Comparison of ENCODE assay signal across 26 cellular contexts in genomic region chr9:117153021-117153420, GRCh38.
DNase-seq lines count a peak whose midpoint lies in the region; ATAC-seq and TF ChIP-seq lines count a peak whose summit lies in the region.
"Had no signal": no experiment of that assay in that cellular context is flagged by ENCODE, and none has a peak within 500 bp of the region (broad histone marks: within the 10 kb centered on the region; RNA-seq: fewer than 3 reads in every experiment).

No MANE protein-coding gene starts in this region.

- intact Hi-C loops in PC-3 (cut with micrococcal nuclease): no loop called here
- intact Hi-C loops in activated naive CD4-positive, alpha-beta T cell treated with anti-CD3 and anti-CD28 coated beads for 36 hours (cut with micrococcal nuclease): no loop called here

- H2AK5ac ChIP-seq in mesenchymal stem cell (ENCODE audit: low read length, severe bottlenecking): no peak overlapping the region

- no peaks in the 10 kb centered on the region for H3K36me3 ChIP-seq in PC-3 (ENCODE audit: low read depth, low read length)
- H3K36me3 ChIP-seq in mesenchymal stem cell (ENCODE audit: control insufficient read depth in 1 of 2, insufficient read depth in 2 of 2, low read depth in 1 of 2, low read length in 2 of 2): no peaks in the 10 kb centered on the region
- H3K36me3 ChIP-seq in HAP-1 (replicated peaks): no peaks in the 10 kb centered on the region
- H3K36me3 ChIP-seq: stomach, tibial artery had no signal

- H3K27me3 ChIP-seq in PC-3 (ENCODE audit: low read length) (no peaks in the 10 kb centered on the region), mesenchymal stem cell (ENCODE audit: control insufficient read depth in 1 of 2, insufficient read depth in 1 of 2, low read length in 2 of 2) (no peaks in the 10 kb centered on the region), HAP-1 (ENCODE audit: low read depth) (no peaks in the 10 kb centered on the region)
- H3K27me3 ChIP-seq: stomach, tibial artery had no signal

- no peak for ATAC-seq in PC-3
- ATAC-seq: sciatic nerve had no signal

- H4K20me1 ChIP-seq in PC-3 (ENCODE audit: low read length): no peaks in the 10 kb centered on the region

- no peaks in the 10 kb centered on the region for H3K27me3 Mint-ChIP-seq in activated naive CD4-positive, alpha-beta T cell treated with anti-CD3 and anti-CD28 coated beads for 36 hours (ENCODE audit: low read depth)
- H3K27me3 Mint-ChIP-seq: activated CD4-positive, alpha-beta memory T cell treated with anti-CD3 and anti-CD28 coated beads for 36 hours; CD4-positive, CD25-positive, alpha-beta regulatory T cell had no signal

- no TSS peak for BruUV-seq in PC-3 (replicated peaks; lab: Mats Ljungman, UMichigan)

- POLR2A ChIA-PET in PC-3 (lab: Charles Lee; ENCODE audit: unreplicated experiment): no interaction called here

- H3K4me2 ChIP-seq in PC-3 (ENCODE audit: low read length): no peak overlapping the region
- no peak overlapping the region for H3K4me2 ChIP-seq in mesenchymal stem cell (ENCODE audit: low read length, poor library complexity, severe bottlenecking)

- H2BK12ac ChIP-seq in mesenchymal stem cell (ENCODE audit: low read length in 2 of 2): no peak overlapping the region

- H3K79me2 ChIP-seq in PC-3 (ENCODE audit: low read length): no peaks in the 10 kb centered on the region

- CTCF ChIA-PET in PC-3 (lab: Charles Lee): no interaction called here
- CTCF ChIA-PET in activated naive CD4-positive, alpha-beta T cell treated with anti-CD3 and anti-CD28 coated beads for 36 hours (lab: Charles Lee): no interaction called here

- no peak overlapping the region for H2AFZ ChIP-seq in PC-3 (ENCODE audit: low read length)
- no peak overlapping the region for H2AFZ ChIP-seq in mesenchymal stem cell (ENCODE audit: low read depth, low read length)

- H3K79me1 ChIP-seq in mesenchymal stem cell (replicated peaks; ENCODE audit: low read length, poor library complexity, severe bottlenecking): no peaks in the 10 kb centered on the region

- no peak overlapping the region for H2BK15ac ChIP-seq in mesenchymal stem cell (ENCODE audit: low read depth, poor library complexity, severe bottlenecking)

- no peaks in the 10 kb centered on the region for H3K9me3 ChIP-seq in PC-3 (ENCODE audit: low read length)
- no peaks in the 10 kb centered on the region for H3K9me3 ChIP-seq in mesenchymal stem cell (ENCODE audit: control insufficient read depth, low read length)
- no peaks in the 10 kb centered on the region for H3K9me3 ChIP-seq in HAP-1
- H3K9me3 ChIP-seq: stomach, tibial artery had no signal

- no peak overlapping the region for H4K8ac ChIP-seq in mesenchymal stem cell (ENCODE audit: low read length)

- no peaks in the 10 kb centered on the region for H3K36me3 Mint-ChIP-seq in activated naive CD4-positive, alpha-beta T cell treated with anti-CD3 and anti-CD28 coated beads for 36 hours (ENCODE audit: low read depth)
- H3K36me3 Mint-ChIP-seq: activated CD4-positive, alpha-beta memory T cell treated with anti-CD3 and anti-CD28 coated beads for 36 hours; CD4-positive, CD25-positive, alpha-beta regulatory T cell had no signal

- H3K4me3 Mint-ChIP-seq in activated naive CD4-positive, alpha-beta T cell treated with anti-CD3 and anti-CD28 coated beads for 36 hours: no peak overlapping the region
- H3K4me3 Mint-ChIP-seq: activated CD4-positive, alpha-beta memory T cell treated with anti-CD3 and anti-CD28 coated beads for 36 hours; CD4-positive, CD25-positive, alpha-beta regulatory T cell; neural crest cell had no signal

- no peaks in the 10 kb centered on the region for H3K4me1 Mint-ChIP-seq in activated naive CD4-positive, alpha-beta T cell treated with anti-CD3 and anti-CD28 coated beads for 36 hours (ENCODE audit: low read depth)
- H3K4me1 Mint-ChIP-seq: CD4-positive, CD25-positive, alpha-beta regulatory T cell; neural crest cell had no signal

- WGBS in mesenchymal stem cell: 0% methylated on average over 1 of the region's 1 CpG

- H3K4ac ChIP-seq in mesenchymal stem cell (ENCODE audit: low read depth in 1 of 2, low read length in 2 of 2): no peak overlapping the region

- H3F3A ChIP-seq in PC-3 (ENCODE audit: low read length, unreplicated experiment): no peaks in the 10 kb centered on the region

- no peak overlapping the region for H4K91ac ChIP-seq in mesenchymal stem cell (ENCODE audit: low read length)

- H3K9me3 Mint-ChIP-seq in activated naive CD4-positive, alpha-beta T cell treated with anti-CD3 and anti-CD28 coated beads for 36 hours: peaks cover 2% of the 10 kb centered on the region
- H3K9me3 Mint-ChIP-seq: neural crest cell had no signal

- no peak overlapping the region for H2BK5ac ChIP-seq in mesenchymal stem cell (ENCODE audit: low read depth, low read length, poor library complexity, severe bottlenecking)

- no peak overlapping the region for H2BK120ac ChIP-seq in mesenchymal stem cell (ENCODE audit: low read depth, low read length)

- H3K18ac ChIP-seq in mesenchymal stem cell (ENCODE audit: low read depth in 1 of 2, low read length in 2 of 2): no peak overlapping the region

- H3K27ac Mint-ChIP-seq in activated naive CD4-positive, alpha-beta T cell treated with anti-CD3 and anti-CD28 coated beads for 36 hours: no peak overlapping the region
- H3K27ac Mint-ChIP-seq: activated CD4-positive, alpha-beta memory T cell treated with anti-CD3 and anti-CD28 coated beads for 36 hours; CD4-positive, CD25-positive, alpha-beta regulatory T cell had no signal

- no peak overlapping the region for H3K23ac ChIP-seq in mesenchymal stem cell (ENCODE audit: low read length in 2 of 2)

- in situ Hi-C loops in HAP-1 (cut with MboI; ENCODE audit: low sequenced_read_pairs): no loop called here

- no peak for TF ChIP-seq CTCF in PC-3 (conservative IDR thresholded peaks at IDR 0.05; ENCODE audit: low read depth, low read length)
- TF ChIP-seq CTCF in epithelial cell of esophagus (IDR thresholded peaks at IDR 0.05; ENCODE audit: insufficient read depth, low read depth, low read length, missing control alignments): no peak

- H3K4me1 ChIP-seq in PC-3 (ENCODE audit: insufficient read depth, low read length) (no peaks in the 10 kb centered on the region), mesenchymal stem cell (ENCODE audit: control insufficient read depth, insufficient read depth, low read depth, low read length) (no peaks in the 10 kb centered on the region), HAP-1 (no peaks in the 10 kb centered on the region)
- H3K4me1 ChIP-seq: stomach, tibial artery had no signal

- H3K9ac ChIP-seq in PC-3 (ENCODE audit: low read length) (no peak overlapping the region), mesenchymal stem cell (ENCODE audit: low read length) (no peak overlapping the region)

- H3K4me3 ChIP-seq in PC-3 (ENCODE audit: low read length) (no peak overlapping the region), epithelial cell of esophagus (ENCODE audit: low read length) (no peak overlapping the region), mesenchymal stem cell (ENCODE audit: insufficient read depth in 1 of 2, low read depth in 1 of 2, low read length in 2 of 2) (no peak overlapping the region), HAP-1 (no peak overlapping the region)
- H3K4me3 ChIP-seq: lung, stomach, tibial artery had no signal

- H3K27ac ChIP-seq in PC-3 (ENCODE audit: low read length) (no peak overlapping the region), mesenchymal stem cell (ENCODE audit: low read length, poor library complexity, severe bottlenecking) (no peak overlapping the region)
- H3K27ac ChIP-seq: stomach, tibial artery had no signal

- peak overlapping the region in 1 of 2 experiments; percentile 18 for H3K14ac ChIP-seq in mesenchymal stem cell (ENCODE audit: low read length in 2 of 2)

- no peaks in the 10 kb centered on the region for H3K9me2 ChIP-seq in PC-3 (replicated peaks; ENCODE audit: low read length)

- DNase-seq in ELR (ENCODE audit: low read depth): peak; percentile 5
- peak; percentile 6 for DNase-seq in PC-3
- peak; percentile 78 for DNase-seq in epithelial cell of esophagus (ENCODE audit: low read depth)
- DNase-seq in mesenchymal stem cell: peak; percentile 12
- DNase-seq in HAP-1 (ENCODE audit: low spot score in 2 of 2): no peak
- no peak for DNase-seq in COLO829 (ENCODE audit: low spot score)
- no peak for DNase-seq in NCI-H2029 (lab: John Stamatoyannopoulos, UW)
- no peak for DNase-seq in activated naive CD4-positive, alpha-beta T cell treated with anti-CD3 and anti-CD28 coated beads for 36 hours
- DNase-seq: activated CD4-positive, alpha-beta memory T cell treated with anti-CD3 and anti-CD28 coated beads for 36 hours; CD4-positive, CD25-positive, alpha-beta regulatory T cell; effector memory CD4-positive, alpha-beta T cell; GF-D8; GOT3; kidney; NCI-H1417; NCI-H2107; NCI-H446; NCI-H82; posterior cingulate gyrus; SHP77; stomach; T1000; tibial artery had no signal

Comparison
In these comparisons a context has a peak if more than half of its experiments do, and no peak if none do; other contexts are left out.
1. DNase-seq: peak in ELR (single experiment), PC-3 (single experiment), epithelial cell of esophagus (single experiment) and mesenchymal stem cell (single experiment); none in HAP-1 (0 of 2), COLO829 (single experiment), NCI-H2029 (single experiment) and activated naive CD4-positive, alpha-beta T cell treated with anti-CD3 and anti-CD28 coated beads for 36 hours (single experiment).